ENCODE assay signal across 8 cellular contexts in the genomic region with DNA sequence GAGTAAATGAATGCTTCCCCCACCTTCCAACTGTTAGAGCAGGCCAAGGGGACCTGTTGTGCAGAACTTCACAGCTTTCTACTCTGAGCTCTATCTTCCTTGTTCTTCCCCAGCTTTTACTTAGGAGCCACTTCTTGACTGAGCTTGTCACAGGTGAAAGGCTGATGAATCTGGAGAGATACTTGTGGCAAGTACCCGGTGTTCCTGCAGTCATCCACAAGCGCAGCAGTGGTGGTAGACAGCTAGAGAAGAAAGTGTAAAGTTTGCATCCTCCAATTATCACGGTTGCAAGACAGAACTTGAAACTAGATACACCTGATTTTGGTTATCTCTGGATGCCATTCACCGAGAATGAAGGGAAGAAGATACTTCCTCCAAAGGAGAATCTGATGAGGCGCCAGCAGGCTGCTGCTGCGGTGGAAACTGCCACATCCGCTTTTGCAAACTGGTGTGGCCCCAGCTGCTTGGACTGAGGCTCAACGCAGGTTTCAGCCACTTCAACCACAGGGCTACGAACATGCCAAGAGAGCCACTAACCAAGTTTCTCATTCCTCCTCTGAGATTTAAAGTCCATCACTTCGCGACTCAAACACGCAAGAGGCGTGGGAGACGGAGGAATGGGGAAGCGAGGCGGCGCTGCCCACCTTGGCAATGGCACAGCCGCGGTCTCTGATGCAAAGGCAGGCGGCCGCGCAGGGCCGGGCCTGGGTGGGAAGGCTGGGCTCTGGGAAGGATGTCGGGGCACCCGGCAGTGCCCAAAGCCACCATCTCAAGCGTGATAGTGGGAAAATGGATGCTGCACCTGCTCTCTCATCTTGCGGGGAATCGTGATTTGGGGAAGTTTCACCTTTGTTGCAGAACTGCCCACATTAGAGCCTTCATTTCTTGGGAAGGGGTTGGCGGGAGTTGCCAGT. TPM values are rescaled to one million over a fixed set of nuclear protein-coding genes. Genes with fewer than 3 reads are reported as not detected.
DNase-seq lines count a peak whose midpoint lies in the region; ATAC-seq and TF ChIP-seq lines count a peak whose summit lies in the region.

No MANE protein-coding gene starts in this region.

- H3K36me3 Mint-ChIP-seq in activated CD4-positive, alpha-beta memory T cell treated with anti-CD3 and anti-CD28 coated beads for 36 hours: no peaks in the 10 kb centered on the region

- peak; percentile 25 for DNase-seq in EH (ENCODE audit: low read depth)
- DNase-seq in activated CD4-positive, alpha-beta memory T cell treated with anti-CD3 and anti-CD28 coated beads for 36 hours: peak; percentile 72
- no peak for DNase-seq in fibroblast of villous mesenchyme (ENCODE audit: low read depth)
- DNase-seq in NCI-H345 treated with DMSO at 0.1 percent for 48 hours (lab: John Stamatoyannopoulos, UW; ENCODE audit: unreplicated experiment): no peak
- no peak for DNase-seq in NCI-H1694 treated with DMSO at 0.1 percent for 48 hours (lab: John Stamatoyannopoulos, UW)

- peaks cover 32 to 55% of the 10 kb centered on the region in 2 experiments for H3K4me1 ChIP-seq in neutrophil (ENCODE audit: control insufficient read depth in 1 of 2, insufficient read depth in 1 of 2, low read depth in 1 of 2, low read length in 1 of 2)

- peak overlapping the region; percentile 57 for H3K4me3 ChIP-seq in fibroblast of villous mesenchyme (ENCODE audit: low read depth, low read length)
- peak overlapping the region; percentile 60 to 67 for H3K4me3 ChIP-seq in neutrophil (ENCODE audit: low read depth in 1 of 2, low read length in 1 of 2)

- H3K9me3 Mint-ChIP-seq in activated CD4-positive, alpha-beta memory T cell treated with anti-CD3 and anti-CD28 coated beads for 36 hours: no peaks in the 10 kb centered on the region

- no peaks in the 10 kb centered on the region for H3K9me3 ChIP-seq in neutrophil

- POLR2A ChIA-PET in activated CD4-positive, alpha-beta memory T cell treated with anti-CD3 and anti-CD28 coated beads for 36 hours (lab: Charles Lee): no interaction called here

- H3K27ac ChIP-seq in neutrophil: peak overlapping the region; percentile 78

- CTCF ChIA-PET in activated CD4-positive, alpha-beta memory T cell treated with anti-CD3 and anti-CD28 coated beads for 36 hours (lab: Charles Lee): interaction anchor here (1.4 kb wide), 1 partner anchor 290 kb away, joined by 3 read pairs; no protein-coding TSS in a partner anchor

- H3K27ac Mint-ChIP-seq in activated CD4-positive, alpha-beta memory T cell treated with anti-CD3 and anti-CD28 coated beads for 36 hours: peak overlapping the region; percentile 16

- peak overlapping the region; percentile 86 for H3K4me3 Mint-ChIP-seq in activated CD4-positive, alpha-beta memory T cell treated with anti-CD3 and anti-CD28 coated beads for 36 hours

- H3K27me3 Mint-ChIP-seq in activated CD4-positive, alpha-beta memory T cell treated with anti-CD3 and anti-CD28 coated beads for 36 hours: peaks cover 15% of the 10 kb centered on the region

- no peak for TF ChIP-seq CTCF in fibroblast of villous mesenchyme (IDR thresholded peaks at IDR 0.05; ENCODE audit: insufficient read depth, low read depth, low read length)
- no peak for TF ChIP-seq CTCF in neutrophil (IDR thresholded peaks at IDR 0.05)

- H3K27me3 ChIP-seq in neutrophil: peaks cover 45% of the 10 kb centered on the region

- H3K4me1 Mint-ChIP-seq in activated CD4-positive, alpha-beta memory T cell treated with anti-CD3 and anti-CD28 coated beads for 36 hours (ENCODE audit: low read depth): peaks cover 22% of the 10 kb centered on the region

- H3K36me3 ChIP-seq in neutrophil: no peaks in the 10 kb centered on the region

- ATAC-seq in GM21390 (IDR thresholded peaks at IDR 0.05; ENCODE audit: unreplicated experiment) (peak; percentile 82), HG03575 (IDR thresholded peaks at IDR 0.05; ENCODE audit: extremely low read depth, insufficient number of reproducible peaks, low FRiP score, unreplicated experiment) (peak; percentile 82)

- intact Hi-C loops in activated CD4-positive, alpha-beta memory T cell treated with anti-CD3 and anti-CD28 coated beads for 36 hours (cut with micrococcal nuclease): loop anchor here (1.0 to 5.0 kb wide), 4 partner anchors 45 to 390 kb away; partner anchors contain the start of genes GATB, LRBA and RPS3A

RNA-seq across cellular contexts. Expression of gene FHIP1A, which starts 1.3 kb away (rescaled TPM):
- total RNA-seq in activated CD4-positive, alpha-beta memory T cell treated with anti-CD3 and anti-CD28 coated beads for 36 hours: under 1 TPM; 0.45 to 0.46 TPM
- under 0.01 and 0.32 TPM in 2 replicates for total RNA-seq in fibroblast of villous mesenchyme

Comparison
In these comparisons a context has a peak if more than half of its experiments do, and no peak if none do; other contexts are left out.
1. DNase-seq: peak in EH (single experiment) and activated CD4-positive, alpha-beta memory T cell treated with anti-CD3 and anti-CD28 coated beads for 36 hours (single experiment); none in fibroblast of villous mesenchyme (single experiment), NCI-H345 treated with DMSO at 0.1 percent for 48 hours (single experiment) and NCI-H1694 treated with DMSO at 0.1 percent for 48 hours (single experiment).